ENCODE assay signal across 21 cellular contexts in the genomic region with DNA sequence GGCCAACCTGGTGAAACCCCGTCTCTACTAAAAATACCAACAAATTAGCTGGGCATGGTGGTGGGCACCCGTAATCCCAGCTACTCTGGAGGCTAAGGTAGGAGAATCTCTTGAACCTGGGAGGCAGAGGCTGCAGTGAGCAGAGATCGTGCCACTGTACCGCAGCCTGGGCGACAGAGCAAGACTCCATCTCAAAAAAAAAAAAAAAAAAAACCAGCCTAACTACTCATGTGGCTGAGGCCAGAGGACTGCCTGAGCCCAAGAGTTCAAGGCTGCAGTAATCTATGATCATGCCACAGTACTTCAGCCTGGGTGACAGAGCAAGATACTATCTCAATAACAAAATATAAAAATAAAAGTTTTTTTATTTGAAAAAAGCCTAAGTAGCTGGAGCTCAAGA. TPM values are rescaled to one million over a fixed set of nuclear protein-coding genes. Genes with fewer than 3 reads are reported as not detected.
DNase-seq lines count a peak whose midpoint lies in the region; ATAC-seq and TF ChIP-seq lines count a peak whose summit lies in the region.
"Had no signal": no experiment of that assay in that cellular context is flagged by ENCODE, and none has a peak within 500 bp of the region (broad histone marks: within the 10 kb centered on the region; RNA-seq: fewer than 3 reads in every experiment).

No MANE protein-coding gene starts in this region.

- H4K20me1 ChIP-seq in GM23248 (ENCODE audit: insufficient read depth) = no peaks in the 10 kb centered on the region; the same call in 1 of the 2 replicates
- no peaks in the 10 kb centered on the region; the same call in 1 of the 2 replicates for H4K20me1 ChIP-seq in PC-9 (ENCODE audit: insufficient read depth)
- H4K20me1 ChIP-seq in neural cell (ENCODE audit: insufficient read depth) = peaks cover 11% of the 10 kb centered on the region

- H3K9me3 ChIP-seq in GM23248 (ENCODE audit: low read depth) (no peaks in the 10 kb centered on the region), PC-9 (ENCODE audit: insufficient read depth, low read depth) (no peaks in the 10 kb centered on the region), neural cell (ENCODE audit: low read length) (no peaks in the 10 kb centered on the region), upper lobe of right lung (no peaks in the 10 kb centered on the region), Caco-2 (no peaks in the 10 kb centered on the region)
- H3K9me3 ChIP-seq: HAP-1, MG63, SJCRH30 had no signal

- H3K27ac ChIP-seq in GM23248 (peak overlapping the region; percentile 82), PC-9 (no peak overlapping the region), neural cell (ENCODE audit: low read length) (no peak overlapping the region), upper lobe of right lung (no peak overlapping the region)
- H3K27ac ChIP-seq: BLaER1, SJCRH30 had no signal

- peaks cover 37% of the 10 kb centered on the region for H3F3A ChIP-seq in GM23248 (ENCODE audit: insufficient read depth)
- peaks cover 55% of the 10 kb centered on the region for H3F3A ChIP-seq in PC-9 (ENCODE audit: insufficient read depth, low read depth)
- H3F3A ChIP-seq in neural cell (ENCODE audit: insufficient read depth, low read length, poor library complexity, severe bottlenecking) = no peaks in the 10 kb centered on the region

- whole genome bisulfite sequencing in GM23248 (ENCODE audit: low coverage in 1 of 2, low lambda C conversion rate in 2 of 2, missing lambda C conversion rate in 2 of 2), 2 experiments = 86 to 87% methylated on average over 5 of the region's 5 CpGs

- no peaks in the 10 kb centered on the region for H3K27me3 ChIP-seq in GM23248 (replicated peaks; ENCODE audit: insufficient read depth)
- no peaks in the 10 kb centered on the region for H3K27me3 ChIP-seq in PC-9 (ENCODE audit: insufficient read depth, low read depth)
- no peaks in the 10 kb centered on the region for H3K27me3 ChIP-seq in neural cell (ENCODE audit: insufficient read depth, low read depth, low read length)
- H3K27me3 ChIP-seq in upper lobe of right lung = no peaks in the 10 kb centered on the region
- H3K27me3 ChIP-seq in Caco-2 (replicated peaks; ENCODE audit: control insufficient read depth, insufficient read depth, low read length) = no peaks in the 10 kb centered on the region
- H3K27me3 ChIP-seq: BLaER1, MG63, SJCRH30 had no signal

- CTCF ChIA-PET in PC-9 (lab: Charles Lee) = interaction anchor here (0.5 kb wide), 1 partner anchor 103 kb away, joined by 5 read pairs; no protein-coding TSS in a partner anchor
- CTCF ChIA-PET in Caco-2 (lab: Charles Lee) = no interaction called here

- DNase-seq in GM23248 (no peak), PC-9 (no peak), upper lobe of right lung (no peak), NCI-H1092 treated with DMSO at 0.1 percent for 48 hours (lab: John Stamatoyannopoulos, UW) (no peak), Caco-2 (no peak), epidermal melanocyte (ENCODE audit: insufficient read length, low spot score) (no peak)
- DNase-seq: CD4-positive, alpha-beta T cell; GOT3; KBM-7; NCI-H2029; NCI-H526; NK-92 treated with Interleukin-12 subunit alpha and Interleukin-12 subunit beta, amount 100 ng/mL, for 24 hours had no signal

- H2AFZ ChIP-seq in GM23248 (no peak overlapping the region), PC-9 (no peak overlapping the region), neural cell (ENCODE audit: low read depth, low read length) (no peak overlapping the region)

- no peak overlapping the region for H3K4me3 Mint-ChIP-seq in Caco-2 (ENCODE audit: unreplicated experiment)
- H3K4me3 Mint-ChIP-seq: CD4-positive, alpha-beta T cell had no signal

- H3K4me2 ChIP-seq in GM23248 (ENCODE audit: unreplicated experiment) = peak overlapping the region; percentile 93
- 0 out of 2 replicates have a peak overlapping the region, but pooled peaks have one; percentile 91 for H3K4me2 ChIP-seq in PC-9
- peak overlapping the region; percentile 86 for H3K4me2 ChIP-seq in neural cell (ENCODE audit: low read length)

- no peak for TF ChIP-seq EP300 in neural cell (conservative IDR thresholded peaks at IDR 0.05; ENCODE audit: poor library complexity, severe bottlenecking)

- no peaks in the 10 kb centered on the region for H3K36me3 ChIP-seq in GM23248 (ENCODE audit: low read depth)
- H3K36me3 ChIP-seq in PC-9 (ENCODE audit: low read depth) = no peaks in the 10 kb centered on the region
- no peaks in the 10 kb centered on the region for H3K36me3 ChIP-seq in neural cell (ENCODE audit: insufficient read depth, low read length)
- H3K36me3 ChIP-seq in upper lobe of right lung = no peaks in the 10 kb centered on the region
- no peaks in the 10 kb centered on the region; the same call in 1 of the 2 replicates for H3K36me3 ChIP-seq in Caco-2 (ENCODE audit: control insufficient read depth, insufficient read depth, low read length)
- H3K36me3 ChIP-seq: HAP-1 had no signal

- in situ Hi-C loops in GM23248 (cut with MboI) = no loop called here

- peaks cover 23% of the 10 kb centered on the region for H3K4me1 Mint-ChIP-seq in Caco-2 (ENCODE audit: low read depth, unreplicated experiment)

- peaks cover 34% of the 10 kb centered on the region for H3K4me1 ChIP-seq in GM23248 (ENCODE audit: insufficient read depth)
- H3K4me1 ChIP-seq in PC-9 (replicated peaks; ENCODE audit: insufficient read depth) = peaks cover 54% of the 10 kb centered on the region
- peaks cover 20% of the 10 kb centered on the region for H3K4me1 ChIP-seq in upper lobe of right lung
- peaks cover 5% of the 10 kb centered on the region; the same call in 1 of the 2 replicates for H3K4me1 ChIP-seq in Caco-2

- TF ChIP-seq CTCF in PC-9 (conservative IDR thresholded peaks at IDR 0.05) (no peak), neural cell (IDR thresholded peaks at IDR 0.05; ENCODE audit: poor library complexity, severe bottlenecking) (no peak), upper lobe of right lung (IDR thresholded peaks at IDR 0.05) (no peak), Caco-2 (IDR thresholded peaks at IDR 0.05; ENCODE audit: insufficient read depth in 1 of 2, low read depth in 1 of 2, low read length in 1 of 2, severe bottlenecking in 1 of 2, unreplicated experiment in 1 of 2) (no peak)

- H3K4me3 ChIP-seq in GM23248 (no peak overlapping the region), PC-9 (no peak overlapping the region), neural cell (ENCODE audit: low read length) (no peak overlapping the region), upper lobe of right lung (peak overlapping the region; percentile 92), Caco-2 (ENCODE audit: low read depth, low read length) (no peak overlapping the region)
- H3K4me3 ChIP-seq: BLaER1, HAP-1, MG63, SJCRH30 had no signal

- H3K36me3 Mint-ChIP-seq in Caco-2 (ENCODE audit: insufficient read depth, unreplicated experiment) = peaks cover 22% of the 10 kb centered on the region

- intact Hi-C loops in PC-9 (cut with micrococcal nuclease; ENCODE audit: unreplicated experiment) = loop anchor here (5.0 to 10.0 kb wide), 2 partner anchors 273 to 866 kb away; a partner anchor contains a TSS
- intact Hi-C loops in upper lobe of right lung (cut with DNase I) = loop anchor here (10.0 kb wide), 1 partner anchor 176 kb away; no protein-coding TSS in a partner anchor
- intact Hi-C loops in Caco-2 (cut with micrococcal nuclease; ENCODE audit: unreplicated experiment) = loop anchor here (5.0 kb wide), 1 partner anchor 92 kb away; no protein-coding TSS in a partner anchor

- H3K27ac Mint-ChIP-seq in Caco-2 (ENCODE audit: unreplicated experiment) = no peak overlapping the region
- H3K27ac Mint-ChIP-seq: CD4-positive, alpha-beta T cell had no signal

- H3K9me2 ChIP-seq in GM23248 (ENCODE audit: insufficient read depth) (no peaks in the 10 kb centered on the region), PC-9 (ENCODE audit: insufficient read depth) (no peaks in the 10 kb centered on the region), neural cell (ENCODE audit: insufficient read depth, low read length) (no peaks in the 10 kb centered on the region)

- H3K27me3 Mint-ChIP-seq in Caco-2 (ENCODE audit: insufficient read depth, unreplicated experiment) = no peaks in the 10 kb centered on the region
- H3K27me3 Mint-ChIP-seq: CD4-positive, alpha-beta T cell had no signal

- H3K79me2 ChIP-seq in GM23248 (ENCODE audit: insufficient read depth) = peaks cover 80% of the 10 kb centered on the region
- peaks cover 81% of the 10 kb centered on the region for H3K79me2 ChIP-seq in PC-9 (ENCODE audit: low read depth)
- peaks cover 80% of the 10 kb centered on the region for H3K79me2 ChIP-seq in neural cell (replicated peaks; ENCODE audit: insufficient read depth, low read length)

- POLR2A ChIA-PET in PC-9 (lab: Charles Lee; ENCODE audit: unreplicated experiment) = no interaction called here
- POLR2A ChIA-PET in Caco-2 (lab: Charles Lee) = no interaction called here

- H3K9me3 Mint-ChIP-seq in Caco-2 (ENCODE audit: unreplicated experiment) = no peaks in the 10 kb centered on the region
- H3K9me3 Mint-ChIP-seq: CD4-positive, alpha-beta T cell had no signal

- ATAC-seq in upper lobe of right lung = no peak
- ATAC-seq: GM12878, PC-3, Right ventricle myocardium inferior, SK-N-SH treated with all-trans-retinoic acid at 6 μM for 48 hours had no signal

- BruUV-seq in PC-9 (replicated peaks; lab: Mats Ljungman, UMichigan) (no TSS peak), Caco-2 (replicated peaks; lab: Mats Ljungman, UMichigan) (no TSS peak)

- TF ChIP-seq RAD21 in neural cell (conservative IDR thresholded peaks at IDR 0.05) = no peak

- peak overlapping the region; percentile 15; the same call in 1 of the 2 replicates for H3K9ac ChIP-seq in GM23248
- no peak overlapping the region for H3K9ac ChIP-seq in neural cell (ENCODE audit: low read length)

TF ChIP-seq in neural cell, 6 proteins besides CTCF, POLR2A, EP300 and RAD21 (continues in another document):
- TF ChIP-seq MXI1 (conservative IDR thresholded peaks at IDR 0.05; ENCODE audit: poor library complexity, severe bottlenecking) = no peak
- no peak for TF ChIP-seq EZH2 (IDR thresholded peaks at IDR 0.05; ENCODE audit: borderline replicate concordance, insufficient read depth, low read length, poor library complexity, severe bottlenecking)
- TF ChIP-seq SMC3 (conservative IDR thresholded peaks at IDR 0.05; ENCODE audit: poor library complexity) = no peak
- no peak for TF ChIP-seq POLR2AphosphoS5 (IDR thresholded peaks at IDR 0.05)
- no peak for TF ChIP-seq TAF1 (IDR thresholded peaks at IDR 0.05; ENCODE audit: low read depth)

RNA-seq across cellular contexts. Expression of a gene that starts 3.2 kb away (rescaled TPM):
- total RNA-seq in GM23248 (2014; rRNA removed; shearing (Covaris generic)) = 36.4 and 41.4 TPM in 2 replicates
- polyA plus RNA-seq in GM23248 (2016; fragmentation: Nextera tagmentation; extraction: Ambion mirVana) (16.7 and 17.3 TPM in 2 replicates), neural cell (84.7 and 89.9 TPM in 2 replicates)
- total RNA-seq in PC-9 (2021) (16.4 and 21.7 TPM in 2 replicates), upper lobe of right lung (18.8 TPM), Caco-2 (2022) (32.4 and 33.2 TPM in 2 replicates)
- polyA minus RNA-seq in neural cell = 120 and 127 TPM in 2 replicates
